Comparison of ENCODE assay signal across 17 cellular contexts in the genomic region with DNA sequence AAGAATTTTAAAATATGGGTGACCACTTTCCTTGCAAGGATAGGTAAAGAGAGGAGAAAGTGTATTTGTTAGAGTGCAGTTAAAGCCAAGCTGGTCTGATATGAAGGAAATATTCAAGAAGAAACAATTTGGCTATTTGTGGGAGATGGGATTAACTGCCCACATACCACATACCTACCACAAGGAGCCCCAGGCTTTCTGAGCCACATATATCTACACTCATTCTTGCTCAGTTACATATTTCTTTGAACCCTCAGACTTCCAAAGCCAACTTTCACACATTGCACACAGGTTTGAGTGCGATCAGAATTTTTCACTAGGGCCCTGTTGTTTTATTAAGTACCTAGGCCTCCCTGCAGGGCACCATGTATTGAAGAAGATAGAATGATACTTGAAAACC.
DNase-seq lines count a peak whose midpoint lies in the region; ATAC-seq, FAIRE-seq and TF ChIP-seq lines count a peak whose summit lies in the region.
"Had no signal": no experiment of that assay in that cellular context is flagged by ENCODE, and none has a peak within 500 bp of the region (broad histone marks: within the 10 kb centered on the region; RNA-seq: fewer than 3 reads in every experiment).

No MANE protein-coding gene starts in this region.

- H3K9me3 ChIP-seq in osteoblast (ENCODE audit: low read depth, low read length), result no peaks in the 10 kb centered on the region
- no peaks in the 10 kb centered on the region for H3K9me3 ChIP-seq in small intestine (ENCODE audit: control insufficient read depth, low read depth)

- 93 to 100% (median 94%) methylated on average over 1 of the region's 1 CpG for WGBS in small intestine, 3 donors

- H3K36me3 ChIP-seq in osteoblast (ENCODE audit: insufficient read depth, low read length), result no peaks in the 10 kb centered on the region
- no peaks in the 10 kb centered on the region for H3K36me3 ChIP-seq in small intestine (ENCODE audit: control insufficient read depth in 2 of 2, insufficient read depth in 2 of 2, low read length in 2 of 2)

- no peak for ATAC-seq in HG02884 (IDR thresholded peaks at IDR 0.05; ENCODE audit: unreplicated experiment)
- ATAC-seq: PC-3; stimulated activated naive B cell treated with anti-CD40 and anti-IgM and Interleukin-4, amounts not matched to agents 10 μg/mL and 1 μg/mL and 100 μg/mL, for 72 hours had no signal

- H3K4me1 ChIP-seq in osteoblast (ENCODE audit: insufficient read depth, low read length), result peaks cover 42% of the 10 kb centered on the region
- peaks cover 3 to 9% of the 10 kb centered on the region in 2 donors for H3K4me1 ChIP-seq in small intestine (ENCODE audit: control insufficient read depth in 2 of 2, insufficient read depth in 1 of 2, low read depth in 1 of 2, low read length in 1 of 2)

- H3K27ac ChIP-seq in osteoblast (ENCODE audit: low read depth, low read length), result no peak overlapping the region
- H3K27ac ChIP-seq in small intestine (ENCODE audit: low read depth in 1 of 2, low read length in 1 of 2), result no peak overlapping the region
- H3K27ac ChIP-seq: VCaP had no signal

- FAIRE-seq in small intestine (lab: Jason Lieb, UNC), result no peak

- H3K27me3 ChIP-seq in osteoblast (ENCODE audit: insufficient read depth, low read length) (no peaks in the 10 kb centered on the region), small intestine (ENCODE audit: control insufficient read depth in 2 of 2, insufficient read depth in 2 of 2, low read length in 2 of 2) (no peaks in the 10 kb centered on the region)

- H2AFZ ChIP-seq in osteoblast (ENCODE audit: low read length), result no peak overlapping the region

- no peaks in the 10 kb centered on the region for H3K79me2 ChIP-seq in osteoblast (ENCODE audit: insufficient read depth, low read length)

- no peaks in the 10 kb centered on the region for H4K20me1 ChIP-seq in osteoblast (ENCODE audit: insufficient read depth, low read length)

- peak; percentile 35 for TF ChIP-seq CTCF in epithelial cell of proximal tubule (conservative IDR thresholded peaks at IDR 0.05; ENCODE audit: low read depth, low read length)
- TF ChIP-seq CTCF in osteoblast (IDR thresholded peaks at IDR 0.05; ENCODE audit: extremely low read depth, low read depth, low read length), result peak; percentile 27

- no peak overlapping the region for H3K4me2 ChIP-seq in osteoblast (ENCODE audit: insufficient read depth, low read length)

- peak; percentile 44 for DNase-seq in ELR (ENCODE audit: low read depth)
- peak; percentile 24 for DNase-seq in RKO (ENCODE audit: low spot score)
- no peak for DNase-seq in epithelial cell of proximal tubule (ENCODE audit: low read depth)
- DNase-seq in osteoblast (ENCODE audit: insufficient read length, low spot score, missing footprints), result no peak
- no peak for DNase-seq in activated CD4-positive, alpha-beta T cell treated with anti-CD3 and anti-CD28 coated beads for 4 hours
- DNase-seq in small intestine, result no peak
- DNase-seq in HPDE6-E6E7 (ENCODE audit: extremely low spot score), result no peak
- DNase-seq: activated CD8-positive, alpha-beta memory T cell treated with anti-CD3 and anti-CD28 coated beads for 24 hours; activated effector memory CD4-positive, alpha-beta T cell treated with anti-CD3 and anti-CD28 coated beads, Interleukin-2, amount 50 U/mL, for 16 hours; DMS79; NCI-H1436; NCI-H526 treated with DMSO at 0.1 percent for 48 hours; PC-3; stimulated activated naive B cell treated with anti-CD40 and anti-IgM and Interleukin-4, amounts not matched to agents 10 μg/mL and 1 μg/mL and 100 μg/mL, for 72 hours had no signal

- H3K4me3 ChIP-seq in epithelial cell of proximal tubule (ENCODE audit: low read depth, low read length) (no peak overlapping the region), osteoblast (ENCODE audit: insufficient read depth, low read length) (no peak overlapping the region), small intestine (ENCODE audit: low read depth in 1 of 2, low read length in 2 of 2) (no peak overlapping the region)
- H3K4me3 ChIP-seq: lung had no signal

Comparison
In these comparisons a context has a peak if more than half of its experiments do, and no peak if none do; other contexts are left out.
1. DNase-seq: peak in ELR (single experiment) and RKO (single experiment); none in epithelial cell of proximal tubule (single experiment), osteoblast (single experiment), activated CD4-positive, alpha-beta T cell treated with anti-CD3 and anti-CD28 coated beads for 4 hours (0 of 2), small intestine (single experiment) and HPDE6-E6E7 (single experiment).